Comparison of ENCODE assay signal across 22 cellular contexts in the genomic region with DNA sequence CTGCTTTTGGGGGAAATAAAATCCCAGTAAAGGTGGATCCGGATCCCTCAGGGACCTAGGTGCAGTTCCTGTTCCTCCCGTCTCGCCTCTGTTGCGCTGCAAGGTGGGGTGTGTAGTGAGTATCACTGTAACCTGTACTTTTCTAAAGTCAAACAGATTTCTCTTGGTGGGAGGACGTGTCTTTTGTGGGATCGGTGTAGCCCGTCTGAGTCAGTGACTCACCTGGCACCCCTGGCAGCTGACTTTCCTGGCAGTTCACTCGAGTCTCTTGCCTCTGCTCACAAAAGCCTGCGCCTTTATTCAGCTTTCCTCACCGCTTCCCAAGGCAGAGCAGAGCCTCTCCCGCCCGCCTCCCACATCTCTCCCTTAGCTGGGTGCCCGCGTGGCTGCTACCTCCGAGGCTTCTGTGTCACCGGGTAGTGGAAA.
A peak's percentile ranks its signal among the peaks of the same experiment; 100 is the strongest.
DNase-seq lines count a peak whose midpoint lies in the region; ATAC-seq and TF ChIP-seq lines count a peak whose summit lies in the region.
"Had no signal": no experiment of that assay in that cellular context is flagged by ENCODE, and none has a peak within 500 bp of the region (broad histone marks: within the 10 kb centered on the region; RNA-seq: fewer than 3 reads in every experiment).

No MANE protein-coding gene starts in this region.

- no peaks in the 10 kb centered on the region for H3K9me3 ChIP-seq in RWPE2 (ENCODE audit: severe bottlenecking)
- no peaks in the 10 kb centered on the region for H3K9me3 ChIP-seq in esophagus (ENCODE audit: control insufficient read depth in 2 of 2, insufficient read depth in 1 of 2, low read depth in 1 of 2, low read length in 1 of 2)
- no peaks in the 10 kb centered on the region for H3K9me3 ChIP-seq in naive thymus-derived CD4-positive, alpha-beta T cell (ENCODE audit: control insufficient read depth in 2 of 3, low read length in 3 of 3)

- ATAC-seq in RWPE2 (ENCODE audit: low read depth), result peak; percentile 68
- ATAC-seq in GM18868 (IDR thresholded peaks at IDR 0.05; ENCODE audit: unreplicated experiment), result no peak
- ATAC-seq in naive thymus-derived CD4-positive, alpha-beta T cell, result no peak
- ATAC-seq: natural killer cell had no signal

- H3K27me3 ChIP-seq in RWPE2 (ENCODE audit: insufficient read depth, poor library complexity, severe bottlenecking) (no peaks in the 10 kb centered on the region), esophagus (ENCODE audit: control insufficient read depth in 1 of 2, insufficient read depth in 2 of 2, low read length in 2 of 2) (no peaks in the 10 kb centered on the region)
- no peaks in the 10 kb centered on the region for H3K27me3 ChIP-seq in naive thymus-derived CD4-positive, alpha-beta T cell (ENCODE audit: control insufficient read depth in 2 of 2, insufficient read depth in 2 of 2, low read length in 2 of 2)
- H3K27me3 ChIP-seq: hepatocyte had no signal

- H3K9me3 Mint-ChIP-seq in naive thymus-derived CD4-positive, alpha-beta T cell, result no peaks in the 10 kb centered on the region
- H3K9me3 Mint-ChIP-seq: natural killer cell had no signal

- CTCF ChIA-PET in naive thymus-derived CD4-positive, alpha-beta T cell (lab: Charles Lee), result no interaction called here

- intact Hi-C loops in naive thymus-derived CD4-positive, alpha-beta T cell (cut with micrococcal nuclease), result no loop called here

- WGBS in esophagus, 2 donors, result 57 to 69% methylated on average over 16 of the region's 16 CpGs

- H3K36me3 Mint-ChIP-seq in naive thymus-derived CD4-positive, alpha-beta T cell, result peaks cover 0 to 33% (median 3%) of the 10 kb centered on the region in 5 donors
- H3K36me3 Mint-ChIP-seq: natural killer cell had no signal

- POLR2A ChIA-PET in naive thymus-derived CD4-positive, alpha-beta T cell (lab: Charles Lee), result no interaction called here

- H3K4me3 ChIP-seq in RWPE2 (ENCODE audit: severe bottlenecking), result no peak overlapping the region
- no peak overlapping the region for H3K4me3 ChIP-seq in esophagus (ENCODE audit: low read depth in 1 of 2, low read length in 2 of 2)
- H3K4me3 ChIP-seq in naive thymus-derived CD4-positive, alpha-beta T cell (ENCODE audit: low read length), result no peak overlapping the region
- H3K4me3 ChIP-seq: hepatocyte had no signal

- no peak overlapping the region for H3K4me3 Mint-ChIP-seq in naive thymus-derived CD4-positive, alpha-beta T cell
- H3K4me3 Mint-ChIP-seq: natural killer cell had no signal

- H3K4me1 Mint-ChIP-seq in naive thymus-derived CD4-positive, alpha-beta T cell, result peaks cover 18 to 51% (median 42%) of the 10 kb centered on the region in 7 donors

- H3K27ac Mint-ChIP-seq in naive thymus-derived CD4-positive, alpha-beta T cell, result peak overlapping the region in 1 of 9 donors; percentile 46

- DNase-seq in RWPE2 (ENCODE audit: low spot score) (peak; percentile 90), nucleus accumbens (lab: John Stamatoyannopoulos, UW) (peak in 38 of 56 donors; percentile 21 to 88 (median 62))
- no peak for DNase-seq in activated CD4-positive, alpha-beta T cell treated with anti-CD3 and anti-CD28 coated beads for 4 hours
- DNase-seq in naive thymus-derived CD4-positive, alpha-beta T cell, result no peak
- DNase-seq in activated naive CD4-positive, alpha-beta T cell treated with anti-CD3 and anti-CD28 coated beads, Interleukin-2, amount 50 U/mL, for 16 hours, result no peak
- DNase-seq: activated CD4-positive, alpha-beta T cell treated with anti-CD3 and anti-CD28 coated beads, Interleukin-2, amount 50 U/mL, for 4 hours; activated gamma-delta T cell treated with Interleukin-2 at 50 U/mL for 16 hours; AML-193; effector CD8-positive, alpha-beta T cell; Kasumi-1; mesenchymal stem cell; natural killer cell; NCI-H1417 treated with DMSO at 0.1 percent for 48 hours; NCI-H2171; SHP77 treated with DMSO at 0.1 percent for 48 hours; small intestine; stimulated activated CD4-positive, alpha-beta T cell treated with anti-CD3 and anti-CD28 coated beads, Interleukin-4, amount 100 ng/mL, for 4 hours; T-helper 1 cell had no signal

- H3K27ac ChIP-seq in RWPE2 (ENCODE audit: poor library complexity, severe bottlenecking) (peak overlapping the region; percentile 98), esophagus (ENCODE audit: low read depth in 2 of 2, low read length in 1 of 2) (peak overlapping the region; percentile 85 to 96)
- no peak overlapping the region for H3K27ac ChIP-seq in naive thymus-derived CD4-positive, alpha-beta T cell (ENCODE audit: low read depth, low read length)
- H3K27ac ChIP-seq: hepatocyte, VCaP had no signal

- no peaks in the 10 kb centered on the region for H3K27me3 Mint-ChIP-seq in naive thymus-derived CD4-positive, alpha-beta T cell

- H3K36me3 ChIP-seq in RWPE2 (ENCODE audit: low read depth) (peaks cover 21% of the 10 kb centered on the region), esophagus (ENCODE audit: control insufficient read depth in 2 of 2, insufficient read depth in 2 of 2, low read length in 1 of 2) (peaks cover 0 to 2% of the 10 kb centered on the region in 2 donors)
- H3K36me3 ChIP-seq in naive thymus-derived CD4-positive, alpha-beta T cell (ENCODE audit: control insufficient read depth in 2 of 3, insufficient read depth in 3 of 3, low read length in 3 of 3), result no peaks in the 10 kb centered on the region

- H3K4me1 ChIP-seq in RWPE2 (ENCODE audit: insufficient read depth, poor library complexity, severe bottlenecking) (peaks cover 75% of the 10 kb centered on the region), esophagus (ENCODE audit: control insufficient read depth in 2 of 2, insufficient read depth in 2 of 2, low read length in 1 of 2) (peaks cover 8 to 28% of the 10 kb centered on the region in 2 donors)
- H3K4me1 ChIP-seq in naive thymus-derived CD4-positive, alpha-beta T cell (ENCODE audit: control insufficient read depth in 2 of 2, insufficient read depth in 2 of 2, low read length in 2 of 2), result peaks cover 0 to 30% of the 10 kb centered on the region in 2 donors

- peak; percentile 32 for TF ChIP-seq CTCF in RWPE2 (IDR thresholded peaks at IDR 0.05; ENCODE audit: poor library complexity, severe bottlenecking)

Comparison
In these comparisons a context has a peak if more than half of its experiments do, and no peak if none do; other contexts are left out.
1. DNase-seq: peak in RWPE2 (single experiment) and nucleus accumbens (38 of 56); none in activated CD4-positive, alpha-beta T cell treated with anti-CD3 and anti-CD28 coated beads for 4 hours (0 of 2), naive thymus-derived CD4-positive, alpha-beta T cell (0 of 9) and activated naive CD4-positive, alpha-beta T cell treated with anti-CD3 and anti-CD28 coated beads, Interleukin-2, amount 50 U/mL, for 16 hours (single experiment).